ENCODE assay signal across 24 cellular contexts in genomic region chr5:122435738-122436137, GRCh38.
A peak's percentile ranks its signal among the peaks of the same experiment; 100 is the strongest.
DNase-seq lines count a peak whose midpoint lies in the region; ATAC-seq and TF ChIP-seq lines count a peak whose summit lies in the region.
"Had no signal": no experiment of that assay in that cellular context is flagged by ENCODE, and none has a peak within 500 bp of the region (broad histone marks: within the 10 kb centered on the region; RNA-seq: fewer than 3 reads in every experiment).

No MANE protein-coding gene starts in this region.

- H3K36me3 Mint-ChIP-seq in GM23338 (ENCODE audit: low read depth) = no peaks in the 10 kb centered on the region

- H2AFZ ChIP-seq in GM23338 = no peak overlapping the region
- H2AFZ ChIP-seq: GM23248 had no signal

- H3F3A ChIP-seq in GM23338 (replicated peaks; ENCODE audit: low read depth) = no peaks in the 10 kb centered on the region

- no peaks in the 10 kb centered on the region for H3K27me3 Mint-ChIP-seq in GM23338 (ENCODE audit: insufficient read depth, low read depth, poor library complexity)

- no peak overlapping the region for H3K4me3 Mint-ChIP-seq in GM23338
- H3K4me3 Mint-ChIP-seq: H9, HFFc6 had no signal

- H3K9me2 ChIP-seq in GM23338 (ENCODE audit: insufficient read depth) = peaks cover 11% of the 10 kb centered on the region
- H3K9me2 ChIP-seq: SK-N-SH had no signal

- WGBS in adrenal gland, 4 donors = 94 to 98% (median 96%) methylated on average over 4 of the region's 4 CpGs

- H3K9me3 Mint-ChIP-seq in GM23338 = no peaks in the 10 kb centered on the region
- H3K9me3 Mint-ChIP-seq: H9, HFFc6 had no signal

- peaks cover 28% of the 10 kb centered on the region for H3K4me1 Mint-ChIP-seq in GM23338

- no peaks in the 10 kb centered on the region for H4K20me1 ChIP-seq in GM23338 (replicated peaks; ENCODE audit: insufficient read depth)

- no peaks in the 10 kb centered on the region for H3K79me2 ChIP-seq in GM23338 (replicated peaks; ENCODE audit: insufficient read depth)

- no peak for DNase-seq in GM23338 (ENCODE audit: low spot score)
- DNase-seq in dorsolateral prefrontal cortex = peak in 1 of 10 donors; percentile 12
- peak; percentile 36 for DNase-seq in midbrain (lab: John Stamatoyannopoulos, UW)
- peak in 4 of 49 donors; percentile 14 to 26 (median 20) for DNase-seq in substantia nigra (lab: John Stamatoyannopoulos, UW)
- no peak for DNase-seq in adrenal gland
- DNase-seq in activated gamma-delta T cell treated with Interleukin-2 at 50 U/mL for 16 hours = no peak
- DNase-seq in RWPE1 (ENCODE audit: low spot score) = no peak
- DNase-seq: 8988T, ACHN, DMS153, GM23248, H9, HFFc6, IMR-90, KG1, MG63, NCI-H1105 treated with DMSO at 0.1 percent for 48 hours, NCI-H146, NCI-H2029, NCI-H526 treated with DMSO at 0.1 percent for 48 hours, SIG-M5, SK-N-SH had no signal

- peak overlapping the region; percentile 45; the same call in 1 of the 2 replicates for H3K27ac Mint-ChIP-seq in GM23338
- H3K27ac Mint-ChIP-seq: HFFc6 had no signal

- no peak for TF ChIP-seq POLR2A in adrenal gland (IDR thresholded peaks at IDR 0.05)

- no peak for ATAC-seq in GM23338
- ATAC-seq in HG03135 (IDR thresholded peaks at IDR 0.05; ENCODE audit: unreplicated experiment) = no peak
- ATAC-seq: Panc1 had no signal

- POLR2A ChIA-PET in RWPE1 (lab: Yijun Ruan, JAX; ENCODE audit: low non-redundant PET) = no interaction called here

- no peak overlapping the region for H3K4me3 ChIP-seq in GM23338
- peak overlapping the region in 12 of 59 donors; percentile 5 to 42 (median 16) for H3K4me3 ChIP-seq in dorsolateral prefrontal cortex
- H3K4me3 ChIP-seq in adrenal gland = no peak overlapping the region
- H3K4me3 ChIP-seq: GM23248, MG63 had no signal

- H3K36me3 ChIP-seq in GM23338 (ENCODE audit: insufficient read depth) (no peaks in the 10 kb centered on the region), adrenal gland (replicated peaks in 1 of 2) (no peaks in the 10 kb centered on the region)
- H3K36me3 ChIP-seq: MG63 had no signal

- no peaks in the 10 kb centered on the region for H3K27me3 ChIP-seq in GM23338 (ENCODE audit: insufficient read depth)
- H3K27me3 ChIP-seq in dorsolateral prefrontal cortex = peaks cover 0 to 2% (median 0%) of the 10 kb centered on the region in 45 donors
- H3K27me3 ChIP-seq in adrenal gland = no peaks in the 10 kb centered on the region

- no peaks in the 10 kb centered on the region for H3K9me3 ChIP-seq in adrenal gland (replicated peaks in 1 of 3)
- H3K9me3 ChIP-seq: MG63, SK-N-SH had no signal

- no peak overlapping the region for H3K27ac ChIP-seq in GM23338 (ENCODE audit: low read depth)
- peak overlapping the region in 57 of 59 donors; percentile 3 to 88 (median 74) for H3K27ac ChIP-seq in dorsolateral prefrontal cortex
- H3K27ac ChIP-seq in substantia nigra (ENCODE audit: low read depth, low read length, poor library complexity, severe bottlenecking) = peak overlapping the region; percentile 53
- no peak overlapping the region for H3K27ac ChIP-seq in adrenal gland
- no peak overlapping the region for H3K27ac ChIP-seq in RWPE1
- H3K27ac ChIP-seq: GM23248 had no signal

- CTCF ChIA-PET in RWPE1 (lab: Yijun Ruan, JAX) = no interaction called here

- H3K4me1 ChIP-seq in GM23338 (ENCODE audit: insufficient read depth) (peaks cover 5% of the 10 kb centered on the region; the same call in 1 of the 2 replicates), adrenal gland (replicated peaks in 1 of 2) (peaks cover 0 to 4% of the 10 kb centered on the region in 2 donors)

- intact Hi-C loops in dorsolateral prefrontal cortex (cut with DNase I) (no loop called here), adrenal gland (cut with DNase I) (no loop called here)

- TF ChIP-seq CTCF in GM23338 (conservative IDR thresholded peaks at IDR 0.05; ENCODE audit: low read depth in 2 of 2) = no peak
- peak in 1 of 56 donors; percentile 22 for TF ChIP-seq CTCF in dorsolateral prefrontal cortex (IDR thresholded peaks at IDR 0.05 in 54 of 56, conservative IDR thresholded peaks at IDR 0.05 in 2 of 56; ENCODE audit: low read depth in 1 of 56, partially characterized antibody in 56 of 56)
- no peak for TF ChIP-seq CTCF in adrenal gland (IDR thresholded peaks at IDR 0.05)
- no peak for TF ChIP-seq CTCF in RWPE1 (conservative IDR thresholded peaks at IDR 0.05; ENCODE audit: low read depth)

- H3K4me2 ChIP-seq in GM23338 = no peak overlapping the region
- H3K4me2 ChIP-seq: SK-N-SH had no signal

TF ChIP-seq in GM23338, 12 proteins besides CTCF, POLR2A, EP300 and RAD21 (continues in another document):
- no peak for TF ChIP-seq JUNB (IDR thresholded peaks at IDR 0.05; ENCODE audit: unreplicated experiment)
- no peak for TF ChIP-seq ETS1 (IDR thresholded peaks at IDR 0.05)
- no peak for TF ChIP-seq REST (IDR thresholded peaks at IDR 0.05; ENCODE audit: unreplicated experiment)
- no peak for TF ChIP-seq ZNF114 (CRISPR knock-in tag; IDR thresholded peaks at IDR 0.05)
- no peak for TF ChIP-seq EZH2 (IDR thresholded peaks at IDR 0.05; ENCODE audit: low read depth, unreplicated experiment)
- no peak for TF ChIP-seq STAT1 (IDR thresholded peaks at IDR 0.05; ENCODE audit: unreplicated experiment)
- no peak for TF ChIP-seq CREB1 (CRISPR knock-in tag; IDR thresholded peaks at IDR 0.05; ENCODE audit: low read depth)
- TF ChIP-seq ZNF331 (CRISPR knock-in tag; IDR thresholded peaks at IDR 0.05; ENCODE audit: low read depth) = no peak
- TF ChIP-seq NANOG (IDR thresholded peaks at IDR 0.05; ENCODE audit: borderline replicate concordance) = no peak
- no peak for TF ChIP-seq POLR2AphosphoS5 (IDR thresholded peaks at IDR 0.05; ENCODE audit: low read depth)
- no peak for TF ChIP-seq EZH2phosphoT487 (IDR thresholded peaks at IDR 0.05; ENCODE audit: unreplicated experiment)

Comparison
In these comparisons a context has a peak if more than half of its experiments do, and no peak if none do; other contexts are left out.
1. H3K27ac ChIP-seq: peak in dorsolateral prefrontal cortex (57 of 59) and substantia nigra (single experiment); none in GM23338 (single experiment), adrenal gland (0 of 5) and RWPE1 (single experiment).